27 cellular contexts compared by ENCODE assay signal in genomic region chr3:47884603-47885002, GRCh38.
A peak's percentile ranks its signal among the peaks of the same experiment; 100 is the strongest.
DNase-seq lines count a peak whose midpoint lies in the region; ATAC-seq, FAIRE-seq and TF ChIP-seq lines count a peak whose summit lies in the region.
"Had no signal": no experiment of that assay in that cellular context is flagged by ENCODE, and none has a peak within 500 bp of the region (broad histone marks: within the 10 kb centered on the region; RNA-seq: fewer than 3 reads in every experiment).

No MANE protein-coding gene starts in this region.

- no peak overlapping the region for H3K27ac ChIP-seq in K562 (ENCODE audit: extremely low read depth, low read depth, low read length)
- H3K27ac ChIP-seq: adrenal gland, right lobe of liver, stomach, tibial nerve had no signal

- no peaks in the 10 kb centered on the region for H3K27me3 ChIP-seq in K562 (ENCODE audit: control insufficient read depth in 2 of 2, insufficient read depth in 2 of 2, low read length in 2 of 2)
- H3K27me3 ChIP-seq: adrenal gland, right lobe of liver, stomach, tibial nerve had no signal

- H4K20me1 ChIP-seq in K562 (replicated peaks; ENCODE audit: control insufficient read depth, insufficient read depth, low read length), result no peaks in the 10 kb centered on the region

- TF ChIP-seq EP300 in K562 (IDR thresholded peaks at IDR 0.05; ENCODE audit: low read length), result no peak

- no peak for FAIRE-seq in K562 (lab: Jason Lieb, UNC)
- FAIRE-seq: bronchial epithelial cell, endometrium, G401.6, islet of Langerhans had no signal

- no peak overlapping the region for H3K4me3 ChIP-seq in K562
- H3K4me3 ChIP-seq: adrenal gland, right lobe of liver, stomach, tibial nerve had no signal

- H3K4me1 Mint-ChIP-seq in stimulated activated memory B cell treated with anti-CD40 and anti-IgM and Interleukin-4, amounts not matched to agents 10 μg/mL and 1 μg/mL and 100 μg/mL, for 72 hours, result peaks cover 10% of the 10 kb centered on the region

- no peak for TF ChIP-seq RAD21 in K562 (CRISPR knock-in tag; conservative IDR thresholded peaks at IDR 0.05 in 1 of 2, IDR thresholded peaks at IDR 0.05 in 1 of 2)

- intact Hi-C loops in K562 (cut with micrococcal nuclease), result no loop called here

- H3K9me3 Mint-ChIP-seq in stimulated activated memory B cell treated with anti-CD40 and anti-IgM and Interleukin-4, amounts not matched to agents 10 μg/mL and 1 μg/mL and 100 μg/mL, for 72 hours, result no peaks in the 10 kb centered on the region
- H3K9me3 Mint-ChIP-seq: CD8-positive, alpha-beta T cell; nephron had no signal

- H2AFZ ChIP-seq in K562 (ENCODE audit: low read depth, low read length), result no peak overlapping the region

- in situ Hi-C loops in K562 (cut with MboI), result no loop called here

- CTCF ChIA-PET in K562 (lab: Yijun Ruan, JAX; ENCODE audit: low intra/inter-chr PET ratio), result no interaction called here

- H3K9me3 ChIP-seq in K562 (replicated peaks; ENCODE audit: control insufficient read depth, insufficient read depth, low read depth, low read length), result no peaks in the 10 kb centered on the region
- H3K9me3 ChIP-seq: adrenal gland, right lobe of liver, stomach, tibial nerve had no signal

- TF ChIP-seq CTCF in GM10266 (IDR thresholded peaks at IDR 0.05; ENCODE audit: control insufficient read depth, insufficient read depth, low read depth, missing control alignments), result no peak
- TF ChIP-seq CTCF in GM20000 (IDR thresholded peaks at IDR 0.05; ENCODE audit: extremely low read depth, missing control alignments), result no peak
- TF ChIP-seq CTCF in K562 (IDR thresholded peaks at IDR 0.05 in 2 of 3, conservative IDR thresholded peaks at IDR 0.05 in 1 of 3; ENCODE audit: insufficient read depth in 2 of 3, low read depth in 1 of 3, low read length in 3 of 3), result no peak

- TF ChIP-seq POLR2A in K562 (conservative IDR thresholded peaks at IDR 0.05) (no peak), erythroblast (IDR thresholded peaks at IDR 0.05; ENCODE audit: low read length) (no peak)

- no peak overlapping the region for H3K9ac ChIP-seq in K562 (ENCODE audit: insufficient read depth in 1 of 2, low read depth in 2 of 2, low read length in 2 of 2)

- no peak overlapping the region for H3K4me2 ChIP-seq in K562 (ENCODE audit: insufficient read depth, low read length)

- ATAC-seq in K562 (peak; percentile 37; the same call in 2 of the 3 replicates), HG03135 (IDR thresholded peaks at IDR 0.05; ENCODE audit: unreplicated experiment) (no peak)
- ATAC-seq in stimulated activated memory B cell treated with anti-CD40 and anti-IgM and Interleukin-4, amounts not matched to agents 10 μg/mL and 1 μg/mL and 100 μg/mL, for 72 hours, result no peak
- ATAC-seq: CD8-positive, alpha-beta T cell; right lobe of liver had no signal

- no TSS peak for BruUV-seq in K562 (replicated peaks; lab: Mats Ljungman, UMichigan)

- H3K27ac Mint-ChIP-seq in stimulated activated memory B cell treated with anti-CD40 and anti-IgM and Interleukin-4, amounts not matched to agents 10 μg/mL and 1 μg/mL and 100 μg/mL, for 72 hours, result peak overlapping the region; percentile 67
- H3K27ac Mint-ChIP-seq: CD8-positive, alpha-beta T cell; nephron had no signal

- H3K4me3 Mint-ChIP-seq in stimulated activated memory B cell treated with anti-CD40 and anti-IgM and Interleukin-4, amounts not matched to agents 10 μg/mL and 1 μg/mL and 100 μg/mL, for 72 hours, result no peak overlapping the region
- H3K4me3 Mint-ChIP-seq: CD8-positive, alpha-beta T cell; nephron had no signal

- 80% methylated on average over 3 of the region's 3 CpGs for WGBS in K562 (ENCODE audit: insufficient coverage, low coverage, missing lambda C conversion rate)

- H3K36me3 ChIP-seq in K562 (ENCODE audit: control insufficient read depth, insufficient read depth, low read length), result peaks cover 28% of the 10 kb centered on the region; the same call in 2 of the 3 replicates
- H3K36me3 ChIP-seq: adrenal gland had no signal

- H3K9me1 ChIP-seq in K562 (ENCODE audit: control insufficient read depth, insufficient read depth, low read length), result no peaks in the 10 kb centered on the region

- H3K27me3 Mint-ChIP-seq in stimulated activated memory B cell treated with anti-CD40 and anti-IgM and Interleukin-4, amounts not matched to agents 10 μg/mL and 1 μg/mL and 100 μg/mL, for 72 hours, result no peaks in the 10 kb centered on the region

- no peaks in the 10 kb centered on the region for H3K79me2 ChIP-seq in K562 (ENCODE audit: control insufficient read depth, insufficient read depth, low read length)

- peaks cover 61% of the 10 kb centered on the region for H3K36me3 Mint-ChIP-seq in stimulated activated memory B cell treated with anti-CD40 and anti-IgM and Interleukin-4, amounts not matched to agents 10 μg/mL and 1 μg/mL and 100 μg/mL, for 72 hours

- no peaks in the 10 kb centered on the region; a peak in 1 of 5 replicates for H3K4me1 ChIP-seq in K562 (replicated peaks in 1 of 2; ENCODE audit: control insufficient read depth in 2 of 2, insufficient read depth in 2 of 2, low read length in 2 of 2)
- H3K4me1 ChIP-seq: right lobe of liver had no signal

- DNase-seq in GM10266 (ENCODE audit: extremely low spot score) (peak; percentile 60), GM20000 (ENCODE audit: low spot score) (peak; percentile 49), K562 (ENCODE audit: extremely low read depth in 1 of 4, low spot score in 3 of 4) (no peak), erythroblast (lab: John Stamatoyannopoulos, UW) (no peak), AG08396 (ENCODE audit: low spot score) (no peak)
- DNase-seq: activated T-cell treated with anti-CD3 and anti-CD28 coated beads for 4 hours; adrenal gland; CD8-positive, alpha-beta T cell; cortex of kidney; NCI-H1105; NCI-H2081; NCI-H345; NCI-H774; OCI-M1; posterior cingulate gyrus; right lobe of liver; stimulated activated CD4-positive, alpha-beta T cell treated with anti-CD3 and anti-CD28 coated beads, Interleukin-4, amount 100 ng/mL, for 4 hours; stomach; T-helper 9 cell had no signal

- POLR2A ChIA-PET in K562 (lab: Yijun Ruan, JAX), result no interaction called here

TF ChIP-seq in K562, 482 proteins besides CTCF, POLR2A, EP300 and RAD21:
- TF ChIP-seq CBX5 (IDR thresholded peaks at IDR 0.05; ENCODE audit: borderline replicate concordance, low read depth) (no peak), RNF2 (IDR thresholded peaks at IDR 0.05) (no peak), TRIM28 (IDR thresholded peaks at IDR 0.05) (no peak)

Comparison
In these comparisons a context has a peak if more than half of its experiments do, and no peak if none do; other contexts are left out.
1. DNase-seq: peak in GM10266 (single experiment) and GM20000 (single experiment); none in K562 (0 of 4), erythroblast (0 of 2) and AG08396 (single experiment).